11 cellular contexts compared by ENCODE assay signal in genomic region chr3:46090161-46090591, GRCh38.
DNase-seq lines count a peak whose midpoint lies in the region; ATAC-seq, FAIRE-seq and TF ChIP-seq lines count a peak whose summit lies in the region.
"Had no signal": no experiment of that assay in that cellular context is flagged by ENCODE, and none has a peak within 500 bp of the region (broad histone marks: within the 10 kb centered on the region; RNA-seq: fewer than 3 reads in every experiment).

No MANE protein-coding gene starts in this region.

- H4K12ac ChIP-seq in trophoblast cell (ENCODE audit: low read depth, low read length): no peak overlapping the region

- no peak overlapping the region for H3K23ac ChIP-seq in trophoblast cell (ENCODE audit: low read length)

- H3K18ac ChIP-seq in trophoblast cell (ENCODE audit: low read length): no peak overlapping the region

- no peaks in the 10 kb centered on the region for H3K27me3 ChIP-seq in trophoblast cell (ENCODE audit: insufficient read depth, low read length)
- H3K27me3 ChIP-seq: ovary had no signal

- DNase-seq in GM12892 (ENCODE audit: insufficient read length) (no peak), trophoblast cell (peak; percentile 39 to 49), epidermal melanocyte (ENCODE audit: insufficient read length, low spot score) (no peak), NCI-H226 (no peak)
- DNase-seq in activated T-helper 1 cell treated with anti-CD3 and anti-CD28 coated beads, Interleukin-12 subunit alpha, Interleukin-12 subunit beta, Interleukin-2, Interleukin-4 antibody, amounts not matched to agents 30 ng/mL and 10 ng/mL and 1 ng/mL, durations not matched to agents 14 hours and 24 hours and 36 hours (ENCODE audit: low spot score): no peak
- DNase-seq in stimulated activated naive CD4-positive, alpha-beta T cell treated with Interleukin-2 at 50 U/mL for 16 hours (lab: John Stamatoyannopoulos, UW): no peak
- no peak for DNase-seq in stimulated activated CD4-positive, alpha-beta T cell treated with anti-CD3 and anti-CD28 coated beads, Interleukin-4, amount 100 ng/mL, for 4 hours
- DNase-seq: NCI-H524, ovary had no signal

- H3K9me3 ChIP-seq in trophoblast cell (ENCODE audit: insufficient read depth, low read depth, low read length): peaks cover 1% of the 10 kb centered on the region
- H3K9me3 ChIP-seq: ovary had no signal

- H3K4me1 Mint-ChIP-seq in activated T-helper 1 cell treated with anti-CD3 and anti-CD28 coated beads, Interleukin-12 subunit alpha, Interleukin-12 subunit beta, Interleukin-2, Interleukin-4 antibody, amounts not matched to agents 30 ng/mL and 10 ng/mL and 1 ng/mL, durations not matched to agents 14 hours and 24 hours and 36 hours (ENCODE audit: low read depth): peaks cover 69% of the 10 kb centered on the region

- H3K9me3 Mint-ChIP-seq in activated T-helper 1 cell treated with anti-CD3 and anti-CD28 coated beads, Interleukin-12 subunit alpha, Interleukin-12 subunit beta, Interleukin-2, Interleukin-4 antibody, amounts not matched to agents 30 ng/mL and 10 ng/mL and 1 ng/mL, durations not matched to agents 14 hours and 24 hours and 36 hours: peaks cover 3% of the 10 kb centered on the region

- H4K91ac ChIP-seq in trophoblast cell (ENCODE audit: low read depth, low read length): no peak overlapping the region

- no peak overlapping the region for H3K9ac ChIP-seq in trophoblast cell (ENCODE audit: low read length)

- no peak overlapping the region for H3K4me3 ChIP-seq in trophoblast cell (ENCODE audit: low read depth, low read length)
- H3K4me3 ChIP-seq: ovary had no signal

- H2BK120ac ChIP-seq in trophoblast cell (ENCODE audit: insufficient read depth, low read length, poor library complexity): no peak overlapping the region

- no peak overlapping the region for H2AK5ac ChIP-seq in trophoblast cell (ENCODE audit: low read length)

- H3K27ac ChIP-seq in trophoblast cell (ENCODE audit: low read depth, low read length): no peak overlapping the region
- H3K27ac ChIP-seq: ovary had no signal

- intact Hi-C loops in activated T-helper 1 cell treated with anti-CD3 and anti-CD28 coated beads, Interleukin-12 subunit alpha, Interleukin-12 subunit beta, Interleukin-2, Interleukin-4 antibody, amounts not matched to agents 30 ng/mL and 10 ng/mL and 1 ng/mL, durations not matched to agents 14 hours and 24 hours and 36 hours (cut with micrococcal nuclease): loop anchor here (1.0 to 2.0 kb wide), 2 partner anchors 8 to 281 kb away; partner anchors contain the start of gene CCR5

- no peak overlapping the region for H4K8ac ChIP-seq in trophoblast cell (ENCODE audit: low read depth, low read length)

- no peak overlapping the region for H2BK5ac ChIP-seq in trophoblast cell (ENCODE audit: low read depth, low read length, poor library complexity)

- WGBS in trophoblast cell (ENCODE audit: extremely low coverage, insufficient coverage, insufficient read length): no CpG with 5 or more reads among the region's 4 CpGs

- H3K4me3 Mint-ChIP-seq in activated T-helper 1 cell treated with anti-CD3 and anti-CD28 coated beads, Interleukin-12 subunit alpha, Interleukin-12 subunit beta, Interleukin-2, Interleukin-4 antibody, amounts not matched to agents 30 ng/mL and 10 ng/mL and 1 ng/mL, durations not matched to agents 14 hours and 24 hours and 36 hours: peak overlapping the region; percentile 7

- peaks cover 16% of the 10 kb centered on the region for H3K27me3 Mint-ChIP-seq in activated T-helper 1 cell treated with anti-CD3 and anti-CD28 coated beads, Interleukin-12 subunit alpha, Interleukin-12 subunit beta, Interleukin-2, Interleukin-4 antibody, amounts not matched to agents 30 ng/mL and 10 ng/mL and 1 ng/mL, durations not matched to agents 14 hours and 24 hours and 36 hours (ENCODE audit: insufficient read depth)

- H3K79me2 ChIP-seq in trophoblast cell (ENCODE audit: control insufficient read depth, insufficient read depth, low read length, poor library complexity): no peaks in the 10 kb centered on the region

- H2AFZ ChIP-seq in trophoblast cell (ENCODE audit: insufficient read depth, low read length, poor library complexity): no peak overlapping the region

- peaks cover 0 to 2% of the 10 kb centered on the region in 2 experiments for H3K36me3 ChIP-seq in trophoblast cell (ENCODE audit: control insufficient read depth in 1 of 2, insufficient read depth in 2 of 2, low read length in 2 of 2)
- H3K36me3 ChIP-seq: ovary had no signal

- peak overlapping the region; percentile 25 for H3K27ac Mint-ChIP-seq in activated T-helper 1 cell treated with anti-CD3 and anti-CD28 coated beads, Interleukin-12 subunit alpha, Interleukin-12 subunit beta, Interleukin-2, Interleukin-4 antibody, amounts not matched to agents 30 ng/mL and 10 ng/mL and 1 ng/mL, durations not matched to agents 14 hours and 24 hours and 36 hours

- no peak for TF ChIP-seq POLR2A in GM12892 (IDR thresholded peaks at IDR 0.05; ENCODE audit: low read depth, low read length)

- no peak overlapping the region for H3K4ac ChIP-seq in trophoblast cell (ENCODE audit: low read depth, low read length)

- H3K36me3 Mint-ChIP-seq in activated T-helper 1 cell treated with anti-CD3 and anti-CD28 coated beads, Interleukin-12 subunit alpha, Interleukin-12 subunit beta, Interleukin-2, Interleukin-4 antibody, amounts not matched to agents 30 ng/mL and 10 ng/mL and 1 ng/mL, durations not matched to agents 14 hours and 24 hours and 36 hours (ENCODE audit: low read depth): peaks cover 12% of the 10 kb centered on the region

- no peak overlapping the region for H2BK12ac ChIP-seq in trophoblast cell (ENCODE audit: low read length)

- FAIRE-seq in GM12892 (lab: Jason Lieb, UNC): peak; percentile 86
- FAIRE-seq: islet of Langerhans had no signal

- peaks cover 11% of the 10 kb centered on the region for H3K79me1 ChIP-seq in trophoblast cell (ENCODE audit: low read length)

- H3K14ac ChIP-seq in trophoblast cell (ENCODE audit: low read length): no peak overlapping the region

- peak; percentile 52 for ATAC-seq in HG02759 (IDR thresholded peaks at IDR 0.05; ENCODE audit: unreplicated experiment)

- no peak overlapping the region for H3K4me2 ChIP-seq in trophoblast cell (ENCODE audit: low read length)

- H3K4me1 ChIP-seq in trophoblast cell (ENCODE audit: control insufficient read depth in 1 of 2, insufficient read depth in 2 of 2, low read length in 2 of 2): peaks cover 4 to 11% of the 10 kb centered on the region in 2 experiments

Comparison
In these comparisons a context has a peak if more than half of its experiments do, and no peak if none do; other contexts are left out.
1. DNase-seq: peak in trophoblast cell (2 of 2); none in GM12892 (single experiment), activated T-helper 1 cell treated with anti-CD3 and anti-CD28 coated beads, Interleukin-12 subunit alpha, Interleukin-12 subunit beta, Interleukin-2, Interleukin-4 antibody, amounts not matched to agents 30 ng/mL and 10 ng/mL and 1 ng/mL, durations not matched to agents 14 hours and 24 hours and 36 hours (single experiment), epidermal melanocyte (single experiment), stimulated activated naive CD4-positive, alpha-beta T cell treated with Interleukin-2 at 50 U/mL for 16 hours (single experiment), NCI-H226 (single experiment) and stimulated activated CD4-positive, alpha-beta T cell treated with anti-CD3 and anti-CD28 coated beads, Interleukin-4, amount 100 ng/mL, for 4 hours (0 of 2).